In genomic region chr9:11928871-11929321, GRCh38 we compare ENCODE assay signal across 8 cellular contexts.
"Had no signal": no experiment of that assay in that cellular context is flagged by ENCODE, and none has a peak within 500 bp of the region (broad histone marks: within the 10 kb centered on the region; RNA-seq: fewer than 3 reads in every experiment).

No MANE protein-coding gene starts in this region.

- H3K4me1 ChIP-seq: HAP-1 had no signal

- H3K36me3 ChIP-seq: HAP-1 had no signal

- H2AFZ ChIP-seq: GM23248 had no signal

- DNase-seq: GM23248, GOT3, H7, HFFc6 had no signal

- ATAC-seq: HCT116, HepG2 had no signal

- H3K27ac ChIP-seq: GM23248, HL-60 had no signal

- H3K9ac ChIP-seq: GM23248 had no signal

- H3K4me3 ChIP-seq: GM23248, HAP-1 had no signal

- H3K9me3 ChIP-seq: HAP-1 had no signal
